In the genomic region with DNA sequence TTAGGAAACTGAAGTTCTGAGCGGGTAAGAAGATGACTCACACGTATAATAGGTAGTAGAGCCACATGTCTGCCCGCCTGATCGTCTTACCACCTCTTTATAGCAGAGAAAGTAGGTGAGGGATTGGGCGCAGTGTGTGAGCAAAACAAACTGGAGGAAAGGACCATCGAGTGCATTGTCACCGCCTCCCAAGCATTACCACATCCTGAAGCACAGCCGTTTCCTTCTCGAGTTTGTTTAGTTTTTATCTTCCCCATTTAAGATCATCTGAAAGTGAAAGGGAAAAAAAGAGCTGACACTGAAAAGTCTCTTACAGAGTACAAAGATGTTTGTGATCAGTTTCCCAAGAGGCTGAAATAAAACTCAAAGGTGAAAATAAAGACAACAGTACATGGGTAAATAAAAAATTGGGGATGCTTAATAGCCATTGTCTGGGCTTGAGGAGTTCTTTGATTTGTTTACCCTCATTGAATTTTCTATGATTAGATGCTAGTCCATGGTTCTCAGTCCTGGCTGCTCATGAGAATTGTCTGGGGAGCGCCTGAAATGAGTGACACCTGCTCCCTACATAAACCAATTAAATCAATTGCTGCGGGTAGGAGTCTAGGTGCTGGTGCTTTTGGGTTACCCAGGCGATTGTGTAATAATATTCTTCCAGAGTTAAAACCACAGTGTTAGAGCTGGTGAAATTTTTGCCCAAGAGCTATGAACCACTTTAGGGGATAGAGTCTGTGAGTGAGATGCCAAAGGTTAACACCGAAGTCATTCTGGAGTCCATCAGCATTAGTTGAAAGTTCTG, we compare ENCODE assay signal across 8 cellular contexts. TPM values are rescaled to one million over a fixed set of nuclear protein-coding genes. Genes with fewer than 3 reads are reported as not detected.
DNase-seq lines count a peak whose midpoint lies in the region; ATAC-seq lines count a peak whose summit lies in the region.

No MANE protein-coding gene starts in this region.

- DNase-seq in NCI-H2107 treated with DMSO at 0.1 percent for 48 hours (lab: John Stamatoyannopoulos, UW; ENCODE audit: unreplicated experiment) (peak; percentile 96), germinal center (ENCODE audit: low spot score) (peak; percentile 49), NCI-H526 treated with DMSO at 0.1 percent for 48 hours (lab: John Stamatoyannopoulos, UW) (no peak), NCI-H774 (lab: John Stamatoyannopoulos, UW) (no peak)
- DNase-seq in activated CD4-positive, alpha-beta memory T cell treated with anti-CD3 and anti-CD28 coated beads, Interleukin-2, amount 10 ng/mL, durations not matched to agents 7 days and 5 days: peak; percentile 83
- DNase-seq in stimulated activated CD8-positive, alpha-beta memory T cell treated with anti-CD3 and anti-CD28 coated beads, Interleukin-15, amount 100 ng/mL, for 4 hours (ENCODE audit: low read depth in 2 of 2): peak; percentile 32 to 56

- peaks cover 5% of the 10 kb centered on the region for H3K36me3 Mint-ChIP-seq in activated CD4-positive, alpha-beta memory T cell treated with anti-CD3 and anti-CD28 coated beads, Interleukin-2, amount 10 ng/mL, durations not matched to agents 7 days and 5 days (ENCODE audit: low read depth)

- H3K9me3 Mint-ChIP-seq in activated CD4-positive, alpha-beta memory T cell treated with anti-CD3 and anti-CD28 coated beads, Interleukin-2, amount 10 ng/mL, durations not matched to agents 7 days and 5 days: peaks cover 3% of the 10 kb centered on the region

- peaks cover 66% of the 10 kb centered on the region for H3K4me1 Mint-ChIP-seq in activated CD4-positive, alpha-beta memory T cell treated with anti-CD3 and anti-CD28 coated beads, Interleukin-2, amount 10 ng/mL, durations not matched to agents 7 days and 5 days

- H3K27ac Mint-ChIP-seq in activated CD4-positive, alpha-beta memory T cell treated with anti-CD3 and anti-CD28 coated beads, Interleukin-2, amount 10 ng/mL, durations not matched to agents 7 days and 5 days: peak overlapping the region; percentile 98

- H3K27me3 Mint-ChIP-seq in activated CD4-positive, alpha-beta memory T cell treated with anti-CD3 and anti-CD28 coated beads, Interleukin-2, amount 10 ng/mL, durations not matched to agents 7 days and 5 days: no peaks in the 10 kb centered on the region

- ATAC-seq in GM18870 (IDR thresholded peaks at IDR 0.05; ENCODE audit: unreplicated experiment) (peak; percentile 84), HG02970 (IDR thresholded peaks at IDR 0.05; ENCODE audit: low FRiP score, unreplicated experiment) (peak; percentile 79)

- CTCF ChIA-PET in activated CD4-positive, alpha-beta memory T cell treated with anti-CD3 and anti-CD28 coated beads, Interleukin-2, amount 10 ng/mL, durations not matched to agents 7 days and 5 days (lab: Charles Lee): interaction anchor here (0.6 to 5.1 kb wide), 6 partner anchors 9 to 426 kb away, joined by 3 to 29 read pairs (median 4); a partner anchor contains a TSS

- POLR2A ChIA-PET in activated CD4-positive, alpha-beta memory T cell treated with anti-CD3 and anti-CD28 coated beads, Interleukin-2, amount 10 ng/mL, durations not matched to agents 7 days and 5 days (lab: Charles Lee): interaction anchor here (0.7 to 4.4 kb wide), 6 partner anchors 12 to 426 kb away, joined by 3 to 99 read pairs (median 6); a partner anchor contains a TSS

- peak overlapping the region; percentile 70 for H3K4me3 Mint-ChIP-seq in activated CD4-positive, alpha-beta memory T cell treated with anti-CD3 and anti-CD28 coated beads, Interleukin-2, amount 10 ng/mL, durations not matched to agents 7 days and 5 days

RNA-seq across cellular contexts. Expression of a gene that starts 15.0 kb away (rescaled TPM):
- total RNA-seq in activated CD4-positive, alpha-beta memory T cell treated with anti-CD3 and anti-CD28 coated beads, Interleukin-2, amount 10 ng/mL, durations not matched to agents 7 days and 5 days: 10 to 100 TPM; 28.0 to 29.0 TPM

Comparison
In these comparisons a context has a peak if more than half of its experiments do, and no peak if none do; other contexts are left out.
1. DNase-seq: peak in NCI-H2107 treated with DMSO at 0.1 percent for 48 hours (single experiment), activated CD4-positive, alpha-beta memory T cell treated with anti-CD3 and anti-CD28 coated beads, Interleukin-2, amount 10 ng/mL, durations not matched to agents 7 days and 5 days (single experiment), germinal center (single experiment) and stimulated activated CD8-positive, alpha-beta memory T cell treated with anti-CD3 and anti-CD28 coated beads, Interleukin-15, amount 100 ng/mL, for 4 hours (2 of 2); none in NCI-H526 treated with DMSO at 0.1 percent for 48 hours (single experiment) and NCI-H774 (single experiment).